ENCODE assay signal across 1 cellular context in genomic region chr6:158039178-158039557, GRCh38.
TF ChIP-seq lines count a peak whose summit lies in the region.

No MANE protein-coding gene starts in this region.

TF ChIP-seq in HepG2, 621 proteins besides CTCF, POLR2A, EP300 and RAD21 (continued from another document):
- TF ChIP-seq, protein P1, sequence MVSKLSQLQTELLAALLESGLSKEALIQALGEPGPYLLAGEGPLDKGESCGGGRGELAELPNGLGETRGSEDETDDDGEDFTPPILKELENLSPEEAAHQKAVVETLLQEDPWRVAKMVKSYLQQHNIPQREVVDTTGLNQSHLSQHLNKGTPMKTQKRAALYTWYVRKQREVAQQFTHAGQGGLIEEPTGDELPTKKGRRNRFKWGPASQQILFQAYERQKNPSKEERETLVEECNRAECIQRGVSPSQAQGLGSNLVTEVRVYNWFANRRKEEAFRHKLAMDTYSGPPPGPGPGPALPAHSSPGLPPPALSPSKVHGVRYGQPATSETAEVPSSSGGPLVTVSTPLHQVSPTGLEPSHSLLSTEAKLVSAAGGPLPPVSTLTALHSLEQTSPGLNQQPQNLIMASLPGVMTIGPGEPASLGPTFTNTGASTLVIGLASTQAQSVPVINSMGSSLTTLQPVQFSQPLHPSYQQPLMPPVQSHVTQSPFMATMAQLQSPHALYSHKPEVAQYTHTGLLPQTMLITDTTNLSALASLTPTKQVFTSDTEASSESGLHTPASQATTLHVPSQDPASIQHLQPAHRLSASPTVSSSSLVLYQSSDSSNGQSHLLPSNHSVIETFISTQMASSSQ (IDR thresholded peaks at IDR 0.05; ENCODE audit: low read depth): no peak
- TF ChIP-seq, protein P1 (CRISPR knock-in tag; IDR thresholded peaks at IDR 0.05; ENCODE audit: borderline replicate concordance): no peak
- TF ChIP-seq, protein P2, sequence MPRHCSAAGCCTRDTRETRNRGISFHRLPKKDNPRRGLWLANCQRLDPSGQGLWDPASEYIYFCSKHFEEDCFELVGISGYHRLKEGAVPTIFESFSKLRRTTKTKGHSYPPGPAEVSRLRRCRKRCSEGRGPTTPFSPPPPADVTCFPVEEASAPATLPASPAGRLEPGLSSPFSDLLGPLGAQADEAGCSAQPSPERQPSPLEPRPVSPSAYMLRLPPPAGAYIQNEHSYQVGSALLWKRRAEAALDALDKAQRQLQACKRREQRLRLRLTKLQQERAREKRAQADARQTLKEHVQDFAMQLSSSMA (CRISPR knock-in tag; IDR thresholded peaks at IDR 0.05): 0 out of 2 replicates have a peak, but pooled peaks have one; percentile 8
- no peak for TF ChIP-seq E2F1 (CRISPR knock-in tag; IDR thresholded peaks at IDR 0.05)
- TF ChIP-seq ELF3 (CRISPR knock-in tag; IDR thresholded peaks at IDR 0.05): no peak
- no peak for TF ChIP-seq ZNF543 (CRISPR knock-in tag; IDR thresholded peaks at IDR 0.05)
- no peak for TF ChIP-seq NFYC (CRISPR knock-in tag; IDR thresholded peaks at IDR 0.05)
- TF ChIP-seq ZNF598 (CRISPR knock-in tag; IDR thresholded peaks at IDR 0.05; ENCODE audit: borderline replicate concordance): peak; percentile 37; the same call in 1 of the 2 replicates
- peak; percentile 5; the same call in 1 of the 2 replicates for TF ChIP-seq ZNF350 (CRISPR knock-in tag; IDR thresholded peaks at IDR 0.05; ENCODE audit: borderline replicate concordance, low read depth)
- no peak for TF ChIP-seq NR2F6 (IDR thresholded peaks at IDR 0.05)
- TF ChIP-seq NR2F6 (CRISPR knock-in tag; IDR thresholded peaks at IDR 0.05): no peak
- no peak for TF ChIP-seq ZNF761 (CRISPR knock-in tag; conservative IDR thresholded peaks at IDR 0.05)
- no peak for TF ChIP-seq MXI1 (IDR thresholded peaks at IDR 0.05; ENCODE audit: borderline replicate concordance, low read depth, low read length)
- peak; percentile 55; the same call in 1 of the 2 replicates for TF ChIP-seq ZNF136 (CRISPR knock-in tag; IDR thresholded peaks at IDR 0.05; ENCODE audit: low read depth)
- peak; percentile 18 for TF ChIP-seq HNRNPLL (IDR thresholded peaks at IDR 0.05; ENCODE audit: low read depth, low read length, poor library complexity, severe bottlenecking)
- TF ChIP-seq ZFP41 (CRISPR knock-in tag; IDR thresholded peaks at IDR 0.05; ENCODE audit: borderline replicate concordance): no peak
- TF ChIP-seq XBP1 (CRISPR knock-in tag; IDR thresholded peaks at IDR 0.05): no peak
- TF ChIP-seq SMAD9 (CRISPR knock-in tag; IDR thresholded peaks at IDR 0.05): no peak
- no peak for TF ChIP-seq ZNF644 (CRISPR knock-in tag; IDR thresholded peaks at IDR 0.05; ENCODE audit: low read depth)
- TF ChIP-seq, protein P3, sequence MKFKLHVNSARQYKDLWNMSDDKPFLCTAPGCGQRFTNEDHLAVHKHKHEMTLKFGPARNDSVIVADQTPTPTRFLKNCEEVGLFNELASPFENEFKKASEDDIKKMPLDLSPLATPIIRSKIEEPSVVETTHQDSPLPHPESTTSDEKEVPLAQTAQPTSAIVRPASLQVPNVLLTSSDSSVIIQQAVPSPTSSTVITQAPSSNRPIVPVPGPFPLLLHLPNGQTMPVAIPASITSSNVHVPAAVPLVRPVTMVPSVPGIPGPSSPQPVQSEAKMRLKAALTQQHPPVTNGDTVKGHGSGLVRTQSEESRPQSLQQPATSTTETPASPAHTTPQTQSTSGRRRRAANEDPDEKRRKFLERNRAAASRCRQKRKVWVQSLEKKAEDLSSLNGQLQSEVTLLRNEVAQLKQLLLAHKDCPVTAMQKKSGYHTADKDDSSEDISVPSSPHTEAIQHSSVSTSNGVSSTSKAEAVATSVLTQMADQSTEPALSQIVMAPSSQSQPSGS (CRISPR knock-in tag; IDR thresholded peaks at IDR 0.05): no peak
- TF ChIP-seq IKZF4 (CRISPR knock-in tag; IDR thresholded peaks at IDR 0.05; ENCODE audit: borderline replicate concordance, low read depth, not compliant biosample characterization): peak; percentile 26
- no peak for TF ChIP-seq CENPX (CRISPR knock-in tag; IDR thresholded peaks at IDR 0.05)
- TF ChIP-seq ZNF777 (CRISPR knock-in tag; IDR thresholded peaks at IDR 0.05): no peak
- no peak for TF ChIP-seq DDIT3 (CRISPR knock-in tag; IDR thresholded peaks at IDR 0.05)
- no peak for TF ChIP-seq ZNF501 (CRISPR knock-in tag; IDR thresholded peaks at IDR 0.05)
- no peak for TF ChIP-seq ZHX1 (CRISPR knock-in tag; IDR thresholded peaks at IDR 0.05; ENCODE audit: low read depth)
- TF ChIP-seq HIVEP1 (CRISPR knock-in tag; IDR thresholded peaks at IDR 0.05): no peak
- no peak for TF ChIP-seq IKZF1 (IDR thresholded peaks at IDR 0.05)
- TF ChIP-seq, protein P4, sequence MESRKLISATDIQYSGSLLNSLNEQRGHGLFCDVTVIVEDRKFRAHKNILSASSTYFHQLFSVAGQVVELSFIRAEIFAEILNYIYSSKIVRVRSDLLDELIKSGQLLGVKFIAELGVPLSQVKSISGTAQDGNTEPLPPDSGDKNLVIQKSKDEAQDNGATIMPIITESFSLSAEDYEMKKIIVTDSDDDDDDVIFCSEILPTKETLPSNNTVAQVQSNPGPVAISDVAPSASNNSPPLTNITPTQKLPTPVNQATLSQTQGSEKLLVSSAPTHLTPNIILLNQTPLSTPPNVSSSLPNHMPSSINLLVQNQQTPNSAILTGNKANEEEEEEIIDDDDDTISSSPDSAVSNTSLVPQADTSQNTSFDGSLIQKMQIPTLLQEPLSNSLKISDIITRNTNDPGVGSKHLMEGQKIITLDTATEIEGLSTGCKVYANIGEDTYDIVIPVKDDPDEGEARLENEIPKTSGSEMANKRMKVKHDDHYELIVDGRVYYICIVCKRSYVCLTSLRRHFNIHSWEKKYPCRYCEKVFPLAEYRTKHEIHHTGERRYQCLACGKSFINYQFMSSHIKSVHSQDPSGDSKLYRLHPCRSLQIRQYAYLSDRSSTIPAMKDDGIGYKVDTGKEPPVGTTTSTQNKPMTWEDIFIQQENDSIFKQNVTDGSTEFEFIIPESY (CRISPR knock-in tag; IDR thresholded peaks at IDR 0.05): peak; percentile 58; the same call in 1 of the 2 replicates
- no peak for TF ChIP-seq ELF4 (CRISPR knock-in tag; IDR thresholded peaks at IDR 0.05; ENCODE audit: borderline replicate concordance)
- TF ChIP-seq ZNF484 (CRISPR knock-in tag; IDR thresholded peaks at IDR 0.05; ENCODE audit: borderline replicate concordance, low read depth): no peak
- TF ChIP-seq ZNF879 (CRISPR knock-in tag; IDR thresholded peaks at IDR 0.05): 0 out of 2 replicates have a peak, but pooled peaks have one; percentile 8
- no peak; the same call in 1 of the 2 replicates for TF ChIP-seq POLR2G (IDR thresholded peaks at IDR 0.05; ENCODE audit: low read depth, low read length)
